ENCODE assay signal across 9 cellular contexts in genomic region chr6:108621117-108621516, GRCh38.
DNase-seq lines count a peak whose midpoint lies in the region; ATAC-seq and TF ChIP-seq lines count a peak whose summit lies in the region.
"Had no signal": no experiment of that assay in that cellular context is flagged by ENCODE, and none has a peak within 500 bp of the region (broad histone marks: within the 10 kb centered on the region; RNA-seq: fewer than 3 reads in every experiment).

No MANE protein-coding gene starts in this region.

- H2AFZ ChIP-seq in GM23338 = no peak overlapping the region

- H3K27ac Mint-ChIP-seq in GM23338 (no peak overlapping the region), memory B cell (peak overlapping the region; percentile 4)

- peaks cover 3% of the 10 kb centered on the region; the same call in 1 of the 2 replicates for H4K20me1 ChIP-seq in GM23338 (replicated peaks; ENCODE audit: insufficient read depth)

- no peaks in the 10 kb centered on the region for H3K27me3 ChIP-seq in GM23338 (ENCODE audit: insufficient read depth)

- no peak for TF ChIP-seq CTCF in GM23338 (conservative IDR thresholded peaks at IDR 0.05; ENCODE audit: low read depth in 2 of 2)
- no peak for TF ChIP-seq CTCF in astrocyte of the spinal cord (IDR thresholded peaks at IDR 0.05; ENCODE audit: low read depth, low read length)

- no peaks in the 10 kb centered on the region for H3K9me2 ChIP-seq in GM23338 (ENCODE audit: insufficient read depth)

- H3K4me3 ChIP-seq in GM23338 = no peak overlapping the region
- no peak overlapping the region for H3K4me3 ChIP-seq in astrocyte of the spinal cord (ENCODE audit: low read depth, low read length)

- H3K27ac ChIP-seq in GM23338 (ENCODE audit: low read depth) = no peak overlapping the region

- H3K4me1 Mint-ChIP-seq in GM23338 = peaks cover 40% of the 10 kb centered on the region
- H3K4me1 Mint-ChIP-seq in memory B cell = peaks cover 40% of the 10 kb centered on the region

- no peak overlapping the region for H3K4me2 ChIP-seq in GM23338

- ATAC-seq in GM23338 (peak; percentile 44), memory B cell (ENCODE audit: low read depth) (no peak), GM21381 (IDR thresholded peaks at IDR 0.05; ENCODE audit: unreplicated experiment) (no peak), HG03571 (IDR thresholded peaks at IDR 0.05; ENCODE audit: unreplicated experiment) (no peak)

- peaks cover 81% of the 10 kb centered on the region for H3K79me2 ChIP-seq in GM23338 (replicated peaks; ENCODE audit: insufficient read depth)

- peak; percentile 63 for DNase-seq in ACHN
- no peak for DNase-seq in GM23338 (ENCODE audit: low spot score)
- peak; percentile 89 for DNase-seq in astrocyte of the spinal cord (ENCODE audit: low read depth, low spot score)
- DNase-seq in memory B cell (ENCODE audit: low spot score in 2 of 2) = no peak
- DNase-seq in DMS 273 (lab: John Stamatoyannopoulos, UW; ENCODE audit: unreplicated experiment) = no peak
- no peak for DNase-seq in germinal center (ENCODE audit: low spot score)
- DNase-seq: NCI-H774 had no signal

- H3K4me1 ChIP-seq in GM23338 (ENCODE audit: insufficient read depth) = peaks cover 6% of the 10 kb centered on the region

- H3K9me3 Mint-ChIP-seq in GM23338 (no peaks in the 10 kb centered on the region), memory B cell (no peaks in the 10 kb centered on the region)

- no peak overlapping the region for H3K4me3 Mint-ChIP-seq in GM23338
- no peak overlapping the region for H3K4me3 Mint-ChIP-seq in memory B cell

- H3K27me3 Mint-ChIP-seq in GM23338 (ENCODE audit: insufficient read depth, low read depth, poor library complexity) (peaks cover 4% of the 10 kb centered on the region), memory B cell (no peaks in the 10 kb centered on the region)

- H3K36me3 Mint-ChIP-seq in GM23338 (ENCODE audit: low read depth) (no peaks in the 10 kb centered on the region), memory B cell (peaks cover 5% of the 10 kb centered on the region)

- in situ Hi-C loops in ACHN (cut with HindIII; ENCODE audit: low pct_ligation_motif_present, low pct_unique_long_range_greater_than_20kb, low sequenced_read_pairs) = no loop called here
- in situ Hi-C loops in astrocyte of the spinal cord (cut with HindIII; ENCODE audit: low sequenced_read_pairs) = no loop called here

- H3F3A ChIP-seq in GM23338 (replicated peaks; ENCODE audit: low read depth) = peaks cover 2% of the 10 kb centered on the region; the same call in 1 of the 2 replicates

- H3K36me3 ChIP-seq in GM23338 (ENCODE audit: insufficient read depth) = no peaks in the 10 kb centered on the region

TF ChIP-seq in GM23338, 12 proteins besides CTCF, POLR2A, EP300 and RAD21:
- TF ChIP-seq STAT1 (IDR thresholded peaks at IDR 0.05; ENCODE audit: unreplicated experiment) (no peak), NANOG (IDR thresholded peaks at IDR 0.05; ENCODE audit: borderline replicate concordance) (no peak), POLR2AphosphoS5 (IDR thresholded peaks at IDR 0.05; ENCODE audit: low read depth) (no peak), ZNF331 (CRISPR knock-in tag; IDR thresholded peaks at IDR 0.05; ENCODE audit: low read depth) (no peak), EZH2 (IDR thresholded peaks at IDR 0.05; ENCODE audit: low read depth, unreplicated experiment) (no peak), ZNF114 (CRISPR knock-in tag; IDR thresholded peaks at IDR 0.05) (no peak)
- TF ChIP-seq, protein P1, sequence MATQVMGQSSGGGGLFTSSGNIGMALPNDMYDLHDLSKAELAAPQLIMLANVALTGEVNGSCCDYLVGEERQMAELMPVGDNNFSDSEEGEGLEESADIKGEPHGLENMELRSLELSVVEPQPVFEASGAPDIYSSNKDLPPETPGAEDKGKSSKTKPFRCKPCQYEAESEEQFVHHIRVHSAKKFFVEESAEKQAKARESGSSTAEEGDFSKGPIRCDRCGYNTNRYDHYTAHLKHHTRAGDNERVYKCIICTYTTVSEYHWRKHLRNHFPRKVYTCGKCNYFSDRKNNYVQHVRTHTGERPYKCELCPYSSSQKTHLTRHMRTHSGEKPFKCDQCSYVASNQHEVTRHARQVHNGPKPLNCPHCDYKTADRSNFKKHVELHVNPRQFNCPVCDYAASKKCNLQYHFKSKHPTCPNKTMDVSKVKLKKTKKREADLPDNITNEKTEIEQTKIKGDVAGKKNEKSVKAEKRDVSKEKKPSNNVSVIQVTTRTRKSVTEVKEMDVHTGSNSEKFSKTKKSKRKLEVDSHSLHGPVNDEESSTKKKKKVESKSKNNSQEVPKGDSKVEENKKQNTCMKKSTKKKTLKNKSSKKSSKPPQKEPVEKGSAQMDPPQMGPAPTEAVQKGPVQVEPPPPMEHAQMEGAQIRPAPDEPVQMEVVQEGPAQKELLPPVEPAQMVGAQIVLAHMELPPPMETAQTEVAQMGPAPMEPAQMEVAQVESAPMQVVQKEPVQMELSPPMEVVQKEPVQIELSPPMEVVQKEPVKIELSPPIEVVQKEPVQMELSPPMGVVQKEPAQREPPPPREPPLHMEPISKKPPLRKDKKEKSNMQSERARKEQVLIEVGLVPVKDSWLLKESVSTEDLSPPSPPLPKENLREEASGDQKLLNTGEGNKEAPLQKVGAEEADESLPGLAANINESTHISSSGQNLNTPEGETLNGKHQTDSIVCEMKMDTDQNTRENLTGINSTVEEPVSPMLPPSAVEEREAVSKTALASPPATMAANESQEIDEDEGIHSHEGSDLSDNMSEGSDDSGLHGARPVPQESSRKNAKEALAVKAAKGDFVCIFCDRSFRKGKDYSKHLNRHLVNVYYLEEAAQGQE (IDR thresholded peaks at IDR 0.05; ENCODE audit: unreplicated experiment) = no peak
- TF ChIP-seq, protein P2, sequence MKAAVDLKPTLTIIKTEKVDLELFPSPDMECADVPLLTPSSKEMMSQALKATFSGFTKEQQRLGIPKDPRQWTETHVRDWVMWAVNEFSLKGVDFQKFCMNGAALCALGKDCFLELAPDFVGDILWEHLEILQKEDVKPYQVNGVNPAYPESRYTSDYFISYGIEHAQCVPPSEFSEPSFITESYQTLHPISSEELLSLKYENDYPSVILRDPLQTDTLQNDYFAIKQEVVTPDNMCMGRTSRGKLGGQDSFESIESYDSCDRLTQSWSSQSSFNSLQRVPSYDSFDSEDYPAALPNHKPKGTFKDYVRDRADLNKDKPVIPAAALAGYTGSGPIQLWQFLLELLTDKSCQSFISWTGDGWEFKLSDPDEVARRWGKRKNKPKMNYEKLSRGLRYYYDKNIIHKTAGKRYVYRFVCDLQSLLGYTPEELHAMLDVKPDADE (IDR thresholded peaks at IDR 0.05) = no peak
- TF ChIP-seq, protein P3, sequence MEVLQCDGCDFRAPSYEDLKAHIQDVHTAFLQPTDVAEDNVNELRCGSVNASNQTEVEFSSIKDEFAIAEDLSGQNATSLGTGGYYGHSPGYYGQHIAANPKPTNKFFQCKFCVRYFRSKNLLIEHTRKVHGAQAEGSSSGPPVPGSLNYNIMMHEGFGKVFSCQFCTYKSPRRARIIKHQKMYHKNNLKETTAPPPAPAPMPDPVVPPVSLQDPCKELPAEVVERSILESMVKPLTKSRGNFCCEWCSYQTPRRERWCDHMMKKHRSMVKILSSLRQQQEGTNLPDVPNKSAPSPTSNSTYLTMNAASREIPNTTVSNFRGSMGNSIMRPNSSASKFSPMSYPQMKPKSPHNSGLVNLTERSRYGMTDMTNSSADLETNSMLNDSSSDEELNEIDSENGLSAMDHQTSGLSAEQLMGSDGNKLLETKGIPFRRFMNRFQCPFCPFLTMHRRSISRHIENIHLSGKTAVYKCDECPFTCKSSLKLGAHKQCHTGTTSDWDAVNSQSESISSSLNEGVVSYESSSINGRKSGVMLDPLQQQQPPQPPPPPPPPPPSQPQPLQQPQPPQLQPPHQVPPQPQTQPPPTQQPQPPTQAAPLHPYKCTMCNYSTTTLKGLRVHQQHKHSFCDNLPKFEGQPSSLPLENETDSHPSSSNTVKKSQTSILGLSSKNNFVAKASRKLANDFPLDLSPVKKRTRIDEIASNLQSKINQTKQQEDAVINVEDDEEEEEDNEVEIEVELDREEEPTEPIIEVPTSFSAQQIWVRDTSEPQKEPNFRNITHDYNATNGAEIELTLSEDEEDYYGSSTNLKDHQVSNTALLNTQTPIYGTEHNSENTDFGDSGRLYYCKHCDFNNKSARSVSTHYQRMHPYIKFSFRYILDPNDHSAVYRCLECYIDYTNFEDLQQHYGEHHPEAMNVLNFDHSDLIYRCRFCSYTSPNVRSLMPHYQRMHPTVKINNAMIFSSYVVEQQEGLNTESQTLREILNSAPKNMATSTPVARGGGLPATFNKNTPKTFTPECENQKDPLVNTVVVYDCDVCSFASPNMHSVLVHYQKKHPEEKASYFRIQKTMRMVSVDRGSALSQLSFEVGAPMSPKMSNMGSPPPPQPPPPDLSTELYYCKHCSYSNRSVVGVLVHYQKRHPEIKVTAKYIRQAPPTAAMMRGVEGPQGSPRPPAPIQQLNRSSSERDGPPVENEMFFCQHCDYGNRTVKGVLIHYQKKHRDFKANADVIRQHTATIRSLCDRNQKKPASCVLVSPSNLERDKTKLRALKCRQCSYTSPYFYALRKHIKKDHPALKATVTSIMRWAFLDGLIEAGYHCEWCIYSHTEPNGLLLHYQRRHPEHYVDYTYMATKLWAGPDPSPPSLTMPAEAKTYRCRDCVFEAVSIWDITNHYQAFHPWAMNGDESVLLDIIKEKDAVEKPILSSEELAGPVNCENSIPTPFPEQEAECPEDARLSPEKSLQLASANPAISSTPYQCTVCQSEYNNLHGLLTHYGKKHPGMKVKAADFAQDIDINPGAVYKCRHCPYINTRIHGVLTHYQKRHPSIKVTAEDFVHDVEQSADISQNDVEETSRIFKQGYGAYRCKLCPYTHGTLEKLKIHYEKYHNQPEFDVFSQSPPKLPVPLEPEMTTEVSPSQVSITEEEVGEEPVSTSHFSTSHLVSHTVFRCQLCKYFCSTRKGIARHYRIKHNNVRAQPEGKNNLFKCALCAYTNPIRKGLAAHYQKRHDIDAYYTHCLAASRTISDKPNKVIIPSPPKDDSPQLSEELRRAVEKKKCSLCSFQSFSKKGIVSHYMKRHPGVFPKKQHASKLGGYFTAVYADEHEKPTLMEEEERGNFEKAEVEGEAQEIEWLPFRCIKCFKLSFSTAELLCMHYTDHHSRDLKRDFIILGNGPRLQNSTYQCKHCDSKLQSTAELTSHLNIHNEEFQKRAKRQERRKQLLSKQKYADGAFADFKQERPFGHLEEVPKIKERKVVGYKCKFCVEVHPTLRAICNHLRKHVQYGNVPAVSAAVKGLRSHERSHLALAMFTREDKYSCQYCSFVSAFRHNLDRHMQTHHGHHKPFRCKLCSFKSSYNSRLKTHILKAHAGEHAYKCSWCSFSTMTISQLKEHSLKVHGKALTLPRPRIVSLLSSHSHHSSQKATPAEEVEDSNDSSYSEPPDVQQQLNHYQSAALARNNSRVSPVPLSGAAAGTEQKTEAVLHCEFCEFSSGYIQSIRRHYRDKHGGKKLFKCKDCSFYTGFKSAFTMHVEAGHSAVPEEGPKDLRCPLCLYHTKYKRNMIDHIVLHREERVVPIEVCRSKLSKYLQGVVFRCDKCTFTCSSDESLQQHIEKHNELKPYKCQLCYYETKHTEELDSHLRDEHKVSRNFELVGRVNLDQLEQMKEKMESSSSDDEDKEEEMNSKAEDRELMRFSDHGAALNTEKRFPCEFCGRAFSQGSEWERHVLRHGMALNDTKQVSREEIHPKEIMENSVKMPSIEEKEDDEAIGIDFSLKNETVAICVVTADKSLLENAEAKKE (CRISPR knock-in tag; IDR thresholded peaks at IDR 0.05) = no peak
TF ChIP-seq in GM23338: peak in this region for 0.

Comparison
In these comparisons a context has a peak if more than half of its experiments do, and no peak if none do; other contexts are left out.
1. DNase-seq: peak in ACHN (single experiment) and astrocyte of the spinal cord (single experiment); none in GM23338 (single experiment), memory B cell (0 of 2), DMS 273 (single experiment) and germinal center (single experiment).